Comparison of ENCODE assay signal across 26 cellular contexts in genomic region chr19:47762615-47763308, GRCh38. TPM values are rescaled to one million over a fixed set of nuclear protein-coding genes. Genes with fewer than 3 reads are reported as not detected.
DNase-seq lines count a peak whose midpoint lies in the region; ATAC-seq, FAIRE-seq and TF ChIP-seq lines count a peak whose summit lies in the region.
"Had no signal": no experiment of that assay in that cellular context is flagged by ENCODE, and none has a peak within 500 bp of the region (broad histone marks: within the 10 kb centered on the region; RNA-seq: fewer than 3 reads in every experiment).

No MANE protein-coding gene starts in this region.

- no peak for FAIRE-seq in A549 (lab: Jason Lieb, UNC)
- FAIRE-seq: bronchial epithelial cell had no signal

- H4K20me1 ChIP-seq in OCI-LY3 (ENCODE audit: insufficient read depth, low read length) (no peaks in the 10 kb centered on the region), smooth muscle cell (ENCODE audit: low read depth) (peaks cover 5% of the 10 kb centered on the region)

- 0 out of 6 replicates have a peak, but pooled peaks of 1 of the 2 experiments have one; percentile 14 for ATAC-seq in A549
- ATAC-seq: activated CD8-positive, alpha-beta memory T cell treated with anti-CD3 and anti-CD28 coated beads, Interleukin-2, amount 10 ng/mL, durations not matched to agents 7 days and 5 days; stimulated activated naive CD8-positive, alpha-beta T cell treated with anti-CD3 and anti-CD28 coated beads, Interleukin-15, amount 100 ng/mL, for 72 hours had no signal

- no peak overlapping the region for H2AFZ ChIP-seq in OCI-LY3 (ENCODE audit: low read depth, low read length)
- no peak overlapping the region for H2AFZ ChIP-seq in smooth muscle cell (ENCODE audit: low read depth)
- H2AFZ ChIP-seq: neural progenitor cell had no signal

- H3K4me2 ChIP-seq in A549 (no peak overlapping the region), OCI-LY3 (ENCODE audit: low read length) (no peak overlapping the region), smooth muscle cell (no peak overlapping the region)
- H3K4me2 ChIP-seq: neural progenitor cell had no signal

- TF ChIP-seq CTCF in A549 (IDR thresholded peaks at IDR 0.05) (no peak), OCI-LY3 (IDR thresholded peaks at IDR 0.05; ENCODE audit: low read depth, low read length) (no peak), liver (IDR thresholded peaks at IDR 0.05; ENCODE audit: low read depth, low read length, missing input control) (no peak), smooth muscle cell (IDR thresholded peaks at IDR 0.05; ENCODE audit: borderline replicate concordance, insufficient read depth, poor library complexity, severe bottlenecking) (no peak)

- peaks cover 4% of the 10 kb centered on the region for H3K4me1 Mint-ChIP-seq in activated CD4-positive, alpha-beta T cell treated with anti-CD3 and anti-CD28 coated beads, Interleukin-2, amount 10 ng/mL, durations not matched to agents 24 days and 14 days
- H3K4me1 Mint-ChIP-seq: CD14-positive monocyte had no signal

- TF ChIP-seq RAD21 in A549 (conservative IDR thresholded peaks at IDR 0.05 in 1 of 2, IDR thresholded peaks at IDR 0.05 in 1 of 2), result no peak
- no peak for TF ChIP-seq RAD21 in liver (IDR thresholded peaks at IDR 0.05)

- intact Hi-C loops in activated CD4-positive, alpha-beta T cell treated with anti-CD3 and anti-CD28 coated beads, Interleukin-2, amount 10 ng/mL, durations not matched to agents 24 days and 14 days (cut with micrococcal nuclease), result no loop called here

- TF ChIP-seq EP300 in A549 (IDR thresholded peaks at IDR 0.05), result no peak

- H3K4me3 ChIP-seq in A549 (no peak overlapping the region), OCI-LY3 (ENCODE audit: low read length) (no peak overlapping the region), liver (ENCODE audit: low read depth in 1 of 3, low read length in 3 of 3) (no peak overlapping the region), smooth muscle cell (no peak overlapping the region)
- H3K4me3 ChIP-seq: neural progenitor cell, SJCRH30 had no signal

- H3K4me1 ChIP-seq in A549 (no peaks in the 10 kb centered on the region; the same call in 2 of the 3 replicates), OCI-LY3 (ENCODE audit: low read length) (peaks cover 50% of the 10 kb centered on the region), liver (ENCODE audit: control insufficient read depth in 4 of 4, insufficient read depth in 4 of 4, low read length in 3 of 4) (peaks cover 0 to 10% (median 4%) of the 10 kb centered on the region in 4 donors), smooth muscle cell (ENCODE audit: low read depth) (no peaks in the 10 kb centered on the region)
- H3K4me1 ChIP-seq: neural progenitor cell had no signal

- CTCF ChIA-PET in A549 (lab: Yijun Ruan, JAX), result interaction anchor here (1.3 to 42.0 kb wide), 4 partner anchors 11 to 55 kb away, joined by 5 to 1389 read pairs (median 139); partner anchors contain the start of genes EHD2 and NOP53

- H3K27me3 ChIP-seq in OCI-LY3 (ENCODE audit: low read depth, low read length), result no peaks in the 10 kb centered on the region
- H3K27me3 ChIP-seq in liver (ENCODE audit: control insufficient read depth in 4 of 4, insufficient read depth in 4 of 4, low read length in 3 of 4), result no peaks in the 10 kb centered on the region
- H3K27me3 ChIP-seq in smooth muscle cell (ENCODE audit: low read depth), result no peaks in the 10 kb centered on the region
- H3K27me3 ChIP-seq: neural progenitor cell, SJCRH30 had no signal

- H3K9ac ChIP-seq in OCI-LY3 (ENCODE audit: low read length) (peak overlapping the region; percentile 31; the same call in 1 of the 2 replicates), liver (ENCODE audit: low read depth in 1 of 2, low read length in 2 of 2) (no peak overlapping the region), smooth muscle cell (ENCODE audit: low read depth) (no peak overlapping the region)
- H3K9ac ChIP-seq: neural progenitor cell had no signal

- no peak overlapping the region for H3K4me3 Mint-ChIP-seq in activated CD4-positive, alpha-beta T cell treated with anti-CD3 and anti-CD28 coated beads, Interleukin-2, amount 10 ng/mL, durations not matched to agents 24 days and 14 days
- H3K4me3 Mint-ChIP-seq: activated CD8-positive, alpha-beta memory T cell treated with anti-CD3 and anti-CD28 coated beads, Interleukin-2, amount 10 ng/mL, durations not matched to agents 7 days and 5 days; CD14-positive monocyte; neural progenitor cell; stimulated activated naive CD8-positive, alpha-beta T cell treated with anti-CD3 and anti-CD28 coated beads, Interleukin-15, amount 100 ng/mL, for 72 hours; T-helper 1 cell treated with Interleukin-12 subunit alpha and Interleukin-12 subunit beta and Interleukin-4 antibody, amounts not matched to agents 30 μg/mL and 1 μg/mL, for 36 hours had no signal

- H3K27me3 Mint-ChIP-seq in activated CD4-positive, alpha-beta T cell treated with anti-CD3 and anti-CD28 coated beads, Interleukin-2, amount 10 ng/mL, durations not matched to agents 24 days and 14 days, result no peaks in the 10 kb centered on the region
- H3K27me3 Mint-ChIP-seq: activated CD8-positive, alpha-beta memory T cell treated with anti-CD3 and anti-CD28 coated beads, Interleukin-2, amount 10 ng/mL, durations not matched to agents 7 days and 5 days; stimulated activated naive CD8-positive, alpha-beta T cell treated with anti-CD3 and anti-CD28 coated beads, Interleukin-15, amount 100 ng/mL, for 72 hours had no signal

- no peaks in the 10 kb centered on the region for H3K9me3 ChIP-seq in A549
- H3K9me3 ChIP-seq in OCI-LY3 (ENCODE audit: insufficient read depth, low read length), result no peaks in the 10 kb centered on the region
- no peaks in the 10 kb centered on the region for H3K9me3 ChIP-seq in liver (ENCODE audit: control insufficient read depth in 4 of 4, low read length in 3 of 4)
- no peaks in the 10 kb centered on the region for H3K9me3 ChIP-seq in smooth muscle cell (replicated peaks; ENCODE audit: low read depth)
- H3K9me3 ChIP-seq: SJCRH30 had no signal

- H3K79me2 ChIP-seq in OCI-LY3 (ENCODE audit: low read length) (0 out of 2 replicates have a peak, but pooled peaks cover 3% of the 10 kb centered on the region), smooth muscle cell (ENCODE audit: low read depth) (no peaks in the 10 kb centered on the region)

- no peak overlapping the region for H3K27ac Mint-ChIP-seq in activated CD4-positive, alpha-beta T cell treated with anti-CD3 and anti-CD28 coated beads, Interleukin-2, amount 10 ng/mL, durations not matched to agents 24 days and 14 days
- H3K27ac Mint-ChIP-seq: activated CD8-positive, alpha-beta memory T cell treated with anti-CD3 and anti-CD28 coated beads, Interleukin-2, amount 10 ng/mL, durations not matched to agents 7 days and 5 days; neural progenitor cell; stimulated activated naive CD8-positive, alpha-beta T cell treated with anti-CD3 and anti-CD28 coated beads, Interleukin-15, amount 100 ng/mL, for 72 hours; T-helper 1 cell treated with Interleukin-12 subunit alpha and Interleukin-12 subunit beta and Interleukin-4 antibody, amounts not matched to agents 30 μg/mL and 1 μg/mL, for 36 hours had no signal

- H3K36me3 Mint-ChIP-seq in activated CD4-positive, alpha-beta T cell treated with anti-CD3 and anti-CD28 coated beads, Interleukin-2, amount 10 ng/mL, durations not matched to agents 24 days and 14 days (ENCODE audit: low read depth), result peaks cover 20% of the 10 kb centered on the region

- no peak for DNase-seq in A549 (ENCODE audit: low read depth in 1 of 2, low spot score in 1 of 2)
- DNase-seq in fibroblast of gingiva (ENCODE audit: low read depth), result peak; percentile 34
- DNase-seq in smooth muscle cell (lab: John Stamatoyannopoulos, UW; ENCODE audit: unreplicated experiment), result no peak
- no peak for DNase-seq in NCI-H187 (lab: John Stamatoyannopoulos, UW)
- DNase-seq in DMS114 treated with DMSO at 0.1 percent for 48 hours (lab: John Stamatoyannopoulos, UW; ENCODE audit: unreplicated experiment), result no peak
- DNase-seq in activated CD4-positive, alpha-beta T cell treated with anti-CD3 and anti-CD28 coated beads, Interleukin-2, amount 10 ng/mL, durations not matched to agents 24 days and 14 days, result no peak
- DNase-seq: activated CD8-positive, alpha-beta memory T cell treated with anti-CD3 and anti-CD28 coated beads, Interleukin-2, amount 10 ng/mL, durations not matched to agents 7 days and 5 days; H7; Kasumi-1; kidney glomerular epithelial cell; midbrain; NCI-H1105; NCI-H524 treated with DMSO at 0.1 percent for 48 hours; SJCRH30; stimulated activated naive CD8-positive, alpha-beta T cell treated with anti-CD3 and anti-CD28 coated beads, Interleukin-15, amount 100 ng/mL, for 72 hours had no signal

- WGBS in A549 (ENCODE audit: missing lambda C conversion rate), result 87% methylated on average over 18 of the region's 18 CpGs
- WGBS in liver, result 82% methylated on average over 18 of the region's 18 CpGs
- 87% methylated on average over 18 of the region's 18 CpGs for WGBS in smooth muscle cell (ENCODE audit: low lambda C conversion rate)

- peaks cover 5% of the 10 kb centered on the region for H3F3A ChIP-seq in smooth muscle cell (ENCODE audit: low read depth)

- TF ChIP-seq POLR2A in A549 (IDR thresholded peaks at IDR 0.05; ENCODE audit: low read length), result no peak

- POLR2A ChIA-PET in A549 (lab: Yijun Ruan, JAX), result interaction anchor here (1.0 kb wide), 1 partner anchor 17 kb away, joined by 3 read pairs; no protein-coding TSS in a partner anchor

- H3K36me3 ChIP-seq in OCI-LY3 (replicated peaks; ENCODE audit: low read depth, low read length), result peaks cover 23% of the 10 kb centered on the region
- peaks cover 0 to 5% (median 3%) of the 10 kb centered on the region in 4 donors for H3K36me3 ChIP-seq in liver (ENCODE audit: control insufficient read depth in 4 of 4, insufficient read depth in 3 of 4, low read depth in 1 of 4, low read length in 3 of 4)
- peaks cover 3% of the 10 kb centered on the region for H3K36me3 ChIP-seq in smooth muscle cell (ENCODE audit: low read depth)
- H3K36me3 ChIP-seq: neural progenitor cell had no signal

- no peaks in the 10 kb centered on the region for H3K9me3 Mint-ChIP-seq in activated CD4-positive, alpha-beta T cell treated with anti-CD3 and anti-CD28 coated beads, Interleukin-2, amount 10 ng/mL, durations not matched to agents 24 days and 14 days
- H3K9me3 Mint-ChIP-seq: stimulated activated naive CD8-positive, alpha-beta T cell treated with anti-CD3 and anti-CD28 coated beads, Interleukin-15, amount 100 ng/mL, for 72 hours; T-helper 1 cell treated with Interleukin-12 subunit alpha and Interleukin-12 subunit beta and Interleukin-4 antibody, amounts not matched to agents 30 μg/mL and 1 μg/mL, for 36 hours had no signal

- no peak overlapping the region for H3K27ac ChIP-seq in A549
- H3K27ac ChIP-seq in OCI-LY3 (ENCODE audit: low read length), result peak overlapping the region; percentile 97; the same call in 1 of the 2 replicates
- no peak overlapping the region for H3K27ac ChIP-seq in liver (ENCODE audit: low read depth in 1 of 2, low read length in 2 of 2)
- H3K27ac ChIP-seq in smooth muscle cell (ENCODE audit: low read depth), result no peak overlapping the region
- H3K27ac ChIP-seq: neural progenitor cell, SJCRH30 had no signal

RNA-seq across cellular contexts. Expression of gene SELENOW, which starts 15.7 kb away (rescaled TPM):
- polyA plus RNA-seq in A549 (2011; rRNA removed) (114 and 157 TPM in 2 replicates), A549 (2017; fragmentation: RNase III; extraction: RNeasy Plus Mini Kit Qiagen cat#74134 plus additional on column Dnase treatment) (145 to 155 TPM (median 152 TPM) in 3 replicates), liver (100 to 1,000 TPM in 1 of 2 donors, 10 to 100 TPM in 1; 84.8 to 102 TPM), smooth muscle cell (527 and 558 TPM in 2 replicates)
- polyA plus RNA-seq in A549 (2012; cell fraction: cytosol; rRNA removed), result 206 and 214 TPM in 2 replicates
- 110 and 135 TPM in 2 replicates for polyA plus RNA-seq in A549 (2012; cell fraction: nucleus; rRNA removed)
- 32.1 and 48.1 TPM in 2 replicates for polyA minus RNA-seq in A549 (2011; rRNA and poly(A)+ RNA removed)
- total RNA-seq in liver (10 to 100 TPM; 28.2 to 50.0 TPM), smooth muscle cell (415 and 441 TPM in 2 replicates)
- 111 and 117 TPM in 2 replicates for total RNA-seq in activated CD4-positive, alpha-beta T cell treated with anti-CD3 and anti-CD28 coated beads, Interleukin-2, amount 10 ng/mL, durations not matched to agents 24 days and 14 days

RNA-seq across cellular contexts. Expression of gene NOP53, which starts 17.4 kb away (rescaled TPM):
- polyA plus RNA-seq in A549 (2011; rRNA removed) (169 and 182 TPM in 2 replicates), A549 (2017; fragmentation: RNase III; extraction: RNeasy Plus Mini Kit Qiagen cat#74134 plus additional on column Dnase treatment) (134 to 153 TPM (median 135 TPM) in 3 replicates), liver (10 to 100 TPM; 25.8 to 85.5 TPM), smooth muscle cell (74.5 and 95.2 TPM in 2 replicates)
- polyA plus RNA-seq in A549 (2012; cell fraction: cytosol; rRNA removed), result 198 and 215 TPM in 2 replicates
- polyA plus RNA-seq in A549 (2012; cell fraction: nucleus; rRNA removed), result 223 and 230 TPM in 2 replicates
- polyA minus RNA-seq in A549 (2011; rRNA and poly(A)+ RNA removed), result 109 and 128 TPM in 2 replicates
- total RNA-seq in liver (10 to 100 TPM; 38.3 to 38.9 TPM), smooth muscle cell (42.8 and 48.9 TPM in 2 replicates)
- 222 and 230 TPM in 2 replicates for total RNA-seq in activated CD4-positive, alpha-beta T cell treated with anti-CD3 and anti-CD28 coated beads, Interleukin-2, amount 10 ng/mL, durations not matched to agents 24 days and 14 days

RNA-seq across cellular contexts. Expression of gene TPRX1, which starts 41.6 kb away (rescaled TPM):
- polyA plus RNA-seq in A549 (2011; rRNA removed), result not detected in 2 replicates
- 0.03 TPM in 1 of 2 replicates, not detected in the other for polyA plus RNA-seq in A549 (2012; cell fraction: cytosol; rRNA removed)
- polyA plus RNA-seq in A549 (2012; cell fraction: nucleus; rRNA removed), result not detected in 2 replicates
- 0.04 TPM in 1 of 3 replicates, not detected in the others for polyA plus RNA-seq in A549 (2017; fragmentation: RNase III; extraction: RNeasy Plus Mini Kit Qiagen cat#74134 plus additional on column Dnase treatment)
- polyA minus RNA-seq in A549 (2011; rRNA and poly(A)+ RNA removed), result not detected in 2 replicates
- not detected for total RNA-seq in liver
- polyA plus RNA-seq in liver, result not detected
- not detected in 2 replicates for total RNA-seq in smooth muscle cell
- polyA plus RNA-seq in smooth muscle cell, result not detected in 2 replicates
- total RNA-seq in activated CD4-positive, alpha-beta T cell treated with anti-CD3 and anti-CD28 coated beads, Interleukin-2, amount 10 ng/mL, durations not matched to agents 24 days and 14 days, result not detected in 2 replicates
- total RNA-seq: activated CD8-positive, alpha-beta memory T cell treated with anti-CD3 and anti-CD28 coated beads, Interleukin-2, amount 10 ng/mL, durations not matched to agents 7 days and 5 days; bronchial epithelial cell; Daoy; fibroblast of lung; H7; renal cortical epithelial cell; SJCRH30; ureter had no signal
- polyA plus RNA-seq: adipose tissue, CD14-positive monocyte, fibroblast of lung had no signal

RNA-seq across cellular contexts. Expression of gene EHD2, which starts 49.5 kb away (rescaled TPM):
- polyA plus RNA-seq in A549 (2011; rRNA removed), result 32.3 and 36.9 TPM in 2 replicates
- polyA plus RNA-seq in A549 (2012; cell fraction: cytosol; rRNA removed), result 44.9 and 64.2 TPM in 2 replicates
- 81.9 and 84.0 TPM in 2 replicates for polyA plus RNA-seq in A549 (2012; cell fraction: nucleus; rRNA removed)
- polyA plus RNA-seq in A549 (2017; fragmentation: RNase III; extraction: RNeasy Plus Mini Kit Qiagen cat#74134 plus additional on column Dnase treatment), result 93.8 to 112 TPM (median 105 TPM) in 3 replicates
- 31.1 and 39.1 TPM in 2 replicates for polyA minus RNA-seq in A549 (2011; rRNA and poly(A)+ RNA removed)
- total RNA-seq in liver, result 1 to 10 TPM; 3.2 to 6.2 TPM
- 1 to 10 TPM; 5.5 to 7.9 TPM for polyA plus RNA-seq in liver
- total RNA-seq in smooth muscle cell, result 44.3 and 65.6 TPM in 2 replicates
- polyA plus RNA-seq in smooth muscle cell, result 200 TPM in 2 replicates
- 0.49 and 1.2 TPM in 2 replicates for total RNA-seq in activated CD4-positive, alpha-beta T cell treated with anti-CD3 and anti-CD28 coated beads, Interleukin-2, amount 10 ng/mL, durations not matched to agents 24 days and 14 days
- polyA plus RNA-seq: CD14-positive monocyte had no signal

RNA-seq across cellular contexts. Expression of gene CRX, which starts 59.0 kb away (rescaled TPM):
- polyA plus RNA-seq in A549 (2011; rRNA removed) (not detected in 2 replicates), A549 (2017; fragmentation: RNase III; extraction: RNeasy Plus Mini Kit Qiagen cat#74134 plus additional on column Dnase treatment) (not detected in 3 replicates), liver (under 1 TPM in 1 of 2 donors, not detected in 1; 0.04 TPM), smooth muscle cell (not detected in 2 replicates)
- not detected in 2 replicates for polyA plus RNA-seq in A549 (2012; cell fraction: cytosol; rRNA removed)
- polyA plus RNA-seq in A549 (2012; cell fraction: nucleus; rRNA removed), result not detected in 2 replicates
- not detected in 2 replicates for polyA minus RNA-seq in A549 (2011; rRNA and poly(A)+ RNA removed)
- total RNA-seq in liver (not detected), smooth muscle cell (not detected in 2 replicates)
- total RNA-seq in activated CD4-positive, alpha-beta T cell treated with anti-CD3 and anti-CD28 coated beads, Interleukin-2, amount 10 ng/mL, durations not matched to agents 24 days and 14 days, result not detected in 2 replicates
- total RNA-seq: activated CD8-positive, alpha-beta memory T cell treated with anti-CD3 and anti-CD28 coated beads, Interleukin-2, amount 10 ng/mL, durations not matched to agents 7 days and 5 days; bronchial epithelial cell; Daoy; fibroblast of lung; renal cortical epithelial cell; ureter had no signal
- polyA plus RNA-seq: CD14-positive monocyte, fibroblast of lung had no signal
